ENCODE assay signal across 20 cellular contexts in the genomic region with DNA sequence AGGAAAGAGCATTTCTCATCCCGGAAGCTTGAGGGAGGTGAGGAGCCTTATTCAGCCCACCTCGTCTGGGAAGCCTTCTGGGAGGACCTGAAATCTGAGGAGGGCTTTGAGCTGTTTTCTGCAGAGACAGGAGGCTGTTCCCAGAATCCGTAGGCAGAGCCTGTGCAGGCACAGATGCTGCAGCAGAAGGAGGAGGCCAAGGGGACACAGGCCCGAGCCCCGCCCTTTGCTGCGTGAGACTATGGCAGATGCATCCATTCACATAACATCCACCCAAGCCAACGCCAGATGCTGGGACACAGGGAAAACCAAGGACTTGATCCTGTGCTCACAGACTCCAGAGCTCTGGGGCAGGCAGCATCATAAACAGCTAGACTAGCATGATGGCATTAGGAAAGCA.
DNase-seq lines count a peak whose midpoint lies in the region; ATAC-seq and TF ChIP-seq lines count a peak whose summit lies in the region.
"Had no signal": no experiment of that assay in that cellular context is flagged by ENCODE, and none has a peak within 500 bp of the region (broad histone marks: within the 10 kb centered on the region; RNA-seq: fewer than 3 reads in every experiment).

No MANE protein-coding gene starts in this region.

- H3K36me3 Mint-ChIP-seq in neural crest cell (ENCODE audit: low read depth): no peaks in the 10 kb centered on the region
- H3K36me3 Mint-ChIP-seq: IgD-negative memory B cell had no signal

- TF ChIP-seq CTCF in neural crest cell (conservative IDR thresholded peaks at IDR 0.05): no peak

- no peaks in the 10 kb centered on the region for H3K27me3 Mint-ChIP-seq in neural crest cell (ENCODE audit: low read depth)

- H3K9me3 Mint-ChIP-seq in neural crest cell: no peaks in the 10 kb centered on the region

- peak overlapping the region; percentile 29 for H3K27ac ChIP-seq in cingulate gyrus (ENCODE audit: low read depth, low read length)
- H3K27ac ChIP-seq: BLaER1 treated with 17β-estradiol and CSF1 and Interleukin-3, amounts not matched to agents 10 nM and 100 nM; Peyer's patch had no signal

- peaks cover 6% of the 10 kb centered on the region for H3K4me1 Mint-ChIP-seq in neural crest cell
- H3K4me1 Mint-ChIP-seq: CD8-positive, alpha-beta memory T cell; IgD-negative memory B cell had no signal

- peak overlapping the region; percentile 78 for H3K27ac Mint-ChIP-seq in neural crest cell (ENCODE audit: unreplicated experiment)
- H3K27ac Mint-ChIP-seq: CD8-positive, alpha-beta memory T cell; IgD-negative memory B cell had no signal

- DNase-seq in Ammon's horn (ENCODE audit: low spot score): peak; percentile 23
- peak; percentile 99 for DNase-seq in NCI-H2171 treated with DMSO at 0.1 percent for 48 hours (lab: John Stamatoyannopoulos, UW)
- no peak for DNase-seq in neural crest cell (ENCODE audit: low read depth, low spot score)
- no peak for DNase-seq in HuH-7.5 (ENCODE audit: low spot score)
- DNase-seq in COR-L47 (lab: John Stamatoyannopoulos, UW): no peak
- DNase-seq: CD8-positive, alpha-beta memory T cell; GF-D8; HCEC 1CT; Kasumi-1; MM.1S; NCI-H1092 treated with DMSO at 0.1 percent for 48 hours; NCI-H187; Peyer's patch; Right ventricle myocardium superior; SK-N-SH had no signal

- no peak overlapping the region for H3K4me3 Mint-ChIP-seq in neural crest cell
- H3K4me3 Mint-ChIP-seq: CD8-positive, alpha-beta memory T cell had no signal

- ATAC-seq in GM19452 (IDR thresholded peaks at IDR 0.05; ENCODE audit: unreplicated experiment): no peak
- ATAC-seq in HG03039 (IDR thresholded peaks at IDR 0.05; ENCODE audit: unreplicated experiment): no peak

Comparison
In these comparisons a context has a peak if more than half of its experiments do, and no peak if none do; other contexts are left out.
1. DNase-seq: peak in Ammon's horn (single experiment) and NCI-H2171 treated with DMSO at 0.1 percent for 48 hours (single experiment); none in neural crest cell (single experiment), HuH-7.5 (single experiment) and COR-L47 (single experiment).